Comparison of ENCODE assay signal across 13 cellular contexts in the genomic region with DNA sequence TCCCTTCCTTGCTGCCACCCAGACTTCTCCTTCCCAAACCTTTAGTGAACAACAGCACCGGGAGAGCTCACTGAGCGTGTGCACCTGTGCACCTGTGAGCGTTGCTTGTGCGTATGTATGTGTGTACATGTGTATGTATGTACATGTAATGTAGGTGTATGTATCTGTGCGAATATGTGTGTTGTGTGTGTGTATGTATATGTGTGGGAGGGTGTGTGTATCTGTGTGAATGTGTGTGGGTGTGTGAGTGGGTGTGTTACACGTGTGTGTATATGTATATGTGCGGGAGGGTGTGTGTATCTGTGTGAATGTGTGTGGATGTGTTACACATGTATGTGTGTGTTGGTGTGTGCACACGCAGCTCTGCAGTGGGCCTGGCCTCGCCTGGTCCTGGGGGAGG. TPM values are rescaled to one million over a fixed set of nuclear protein-coding genes. Genes with fewer than 3 reads are reported as not detected.
DNase-seq lines count a peak whose midpoint lies in the region; ATAC-seq, FAIRE-seq and TF ChIP-seq lines count a peak whose summit lies in the region.
"Had no signal": no experiment of that assay in that cellular context is flagged by ENCODE, and none has a peak within 500 bp of the region (broad histone marks: within the 10 kb centered on the region; RNA-seq: fewer than 3 reads in every experiment).

No MANE protein-coding gene starts in this region.

- H3K79me2 ChIP-seq in HCT116 (ENCODE audit: insufficient read depth, low read length), result no peaks in the 10 kb centered on the region

- no peak for TF ChIP-seq POLR2A in HCT116 (IDR thresholded peaks at IDR 0.05; ENCODE audit: borderline replicate concordance, extremely low read depth, insufficient read depth, insufficient read length)

- BruUV-seq in HCT116 (replicated peaks; lab: Mats Ljungman, UMichigan), result no TSS peak

- no peaks in the 10 kb centered on the region for H3K27me3 ChIP-seq in HCT116 (ENCODE audit: insufficient read depth, low read length)
- no peaks in the 10 kb centered on the region for H3K27me3 ChIP-seq in small intestine (ENCODE audit: control insufficient read depth in 2 of 2, insufficient read depth in 2 of 2, low read length in 2 of 2)
- H3K27me3 ChIP-seq: BE2C had no signal

- 45 to 87% (median 69%) methylated on average over 9 of the region's 9 CpGs for WGBS in small intestine, 3 donors

- TF ChIP-seq CTCF in HCT116 (IDR thresholded peaks at IDR 0.05 in 2 of 3, conservative IDR thresholded peaks at IDR 0.05 in 1 of 3; ENCODE audit: borderline replicate concordance in 1 of 3, insufficient read depth in 1 of 3, low read depth in 2 of 3, low read length in 2 of 3) (no peak), RWPE1 (conservative IDR thresholded peaks at IDR 0.05; ENCODE audit: low read depth) (no peak)

- H3K27ac ChIP-seq in HCT116 (ENCODE audit: low read depth, low read length) (no peak overlapping the region), RWPE1 (peak overlapping the region; percentile 79), epithelial cell of prostate (peak overlapping the region; percentile 65), skin epidermis (peak overlapping the region in 20 of 21 experiments; percentile 14 to 90 (median 79)), small intestine (ENCODE audit: low read depth in 1 of 2, low read length in 1 of 2) (no peak overlapping the region)

- H3K9me3 ChIP-seq in HCT116 (ENCODE audit: control insufficient read depth in 1 of 2, insufficient read depth in 1 of 2, low read depth in 1 of 2, low read length in 2 of 2) (no peaks in the 10 kb centered on the region), small intestine (ENCODE audit: control insufficient read depth, low read depth) (no peaks in the 10 kb centered on the region)
- H3K9me3 ChIP-seq: BE2C, SK-N-SH had no signal

- no peak overlapping the region for H3K4me3 ChIP-seq in HCT116 (replicated peaks in 1 of 2; ENCODE audit: low read depth in 1 of 2, low read length in 2 of 2)
- no peak overlapping the region for H3K4me3 ChIP-seq in skin epidermis
- no peak overlapping the region for H3K4me3 ChIP-seq in small intestine (ENCODE audit: low read depth in 1 of 2, low read length in 2 of 2)

- peak overlapping the region; percentile 47 for H3K4me2 ChIP-seq in HCT116 (ENCODE audit: low read length)
- H3K4me2 ChIP-seq: SK-N-SH had no signal

- no peaks in the 10 kb centered on the region for H3K9me2 ChIP-seq in HCT116 (ENCODE audit: insufficient read depth)
- H3K9me2 ChIP-seq: SK-N-SH had no signal

- intact Hi-C loops in HCT116 (cut with micrococcal nuclease), result no loop called here

- no peak overlapping the region for H2AFZ ChIP-seq in HCT116 (ENCODE audit: low read depth, low read length, poor library complexity, severe bottlenecking)

- no peak for DNase-seq in HCT116 (ENCODE audit: low read depth, low spot score)
- no peak for DNase-seq in RWPE1 (ENCODE audit: low spot score)
- no peak for DNase-seq in epithelial cell of prostate (ENCODE audit: low read depth, low spot score)
- DNase-seq in NK-92 treated with Interleukin-12 subunit alpha and Interleukin-12 subunit beta, amount 100 ng/mL, for 24 hours (lab: John Stamatoyannopoulos, UW), result no peak
- DNase-seq in small intestine, result no peak
- DNase-seq: BE2C, NCI-H1436 treated with DMSO at 0.1 percent for 48 hours, NCI-H2081, NCI-H524 had no signal

- no peaks in the 10 kb centered on the region for H3K36me3 ChIP-seq in HCT116 (ENCODE audit: control insufficient read depth in 1 of 2, insufficient read depth in 2 of 2, low read length in 2 of 2)
- no peaks in the 10 kb centered on the region for H3K36me3 ChIP-seq in small intestine (ENCODE audit: control insufficient read depth in 2 of 2, insufficient read depth in 2 of 2, low read length in 2 of 2)
- H3K36me3 ChIP-seq: BE2C had no signal

- TF ChIP-seq RAD21 in HCT116 (IDR thresholded peaks at IDR 0.05; ENCODE audit: low read depth), result no peak

- H4K20me1 ChIP-seq in HCT116 (ENCODE audit: insufficient read depth), result no peaks in the 10 kb centered on the region

- no peak for FAIRE-seq in small intestine (lab: Jason Lieb, UNC)
- FAIRE-seq: H54 had no signal

- RAD21 ChIA-PET in HCT116 (lab: Charles Lee; ENCODE audit: low non-redundant PET in 1 of 2, low total read pairs in 2 of 2, uncharacterized antibody in 2 of 2, unreplicated experiment in 2 of 2), result no interaction called here

- ATAC-seq in HCT116 (no peak), GM18870 (IDR thresholded peaks at IDR 0.05; ENCODE audit: unreplicated experiment) (no peak)

- H3K4me1 ChIP-seq in HCT116 (ENCODE audit: control insufficient read depth in 1 of 2, insufficient read depth in 2 of 2, low read length in 2 of 2), result peaks cover 21 to 41% of the 10 kb centered on the region in 2 experiments
- no peaks in the 10 kb centered on the region for H3K4me1 ChIP-seq in small intestine (ENCODE audit: control insufficient read depth in 2 of 2, insufficient read depth in 1 of 2, low read depth in 1 of 2, low read length in 1 of 2)
- H3K4me1 ChIP-seq: BE2C had no signal

- CTCF ChIA-PET in HCT116 (lab: Charles Lee) (no interaction called here), RWPE1 (lab: Yijun Ruan, JAX) (no interaction called here)

- POLR2A ChIA-PET in HCT116 (lab: Charles Lee) (no interaction called here), RWPE1 (lab: Yijun Ruan, JAX; ENCODE audit: low non-redundant PET) (no interaction called here)

- H3K9ac ChIP-seq in HCT116 (ENCODE audit: low read length), result no peak overlapping the region
- H3K9ac ChIP-seq: SK-N-SH had no signal

TF ChIP-seq in HCT116, 20 proteins besides CTCF, POLR2A, EP300 and RAD21:
- no peak for TF ChIP-seq SRF (IDR thresholded peaks at IDR 0.05; ENCODE audit: low read depth)
- no peak for TF ChIP-seq SP1 (IDR thresholded peaks at IDR 0.05; ENCODE audit: low read depth)
- TF ChIP-seq JUND (IDR thresholded peaks at IDR 0.05), result no peak
- no peak for TF ChIP-seq EGR1 (IDR thresholded peaks at IDR 0.05; ENCODE audit: low read depth)
- no peak for TF ChIP-seq ATF3 (IDR thresholded peaks at IDR 0.05)
- TF ChIP-seq, protein P1, sequence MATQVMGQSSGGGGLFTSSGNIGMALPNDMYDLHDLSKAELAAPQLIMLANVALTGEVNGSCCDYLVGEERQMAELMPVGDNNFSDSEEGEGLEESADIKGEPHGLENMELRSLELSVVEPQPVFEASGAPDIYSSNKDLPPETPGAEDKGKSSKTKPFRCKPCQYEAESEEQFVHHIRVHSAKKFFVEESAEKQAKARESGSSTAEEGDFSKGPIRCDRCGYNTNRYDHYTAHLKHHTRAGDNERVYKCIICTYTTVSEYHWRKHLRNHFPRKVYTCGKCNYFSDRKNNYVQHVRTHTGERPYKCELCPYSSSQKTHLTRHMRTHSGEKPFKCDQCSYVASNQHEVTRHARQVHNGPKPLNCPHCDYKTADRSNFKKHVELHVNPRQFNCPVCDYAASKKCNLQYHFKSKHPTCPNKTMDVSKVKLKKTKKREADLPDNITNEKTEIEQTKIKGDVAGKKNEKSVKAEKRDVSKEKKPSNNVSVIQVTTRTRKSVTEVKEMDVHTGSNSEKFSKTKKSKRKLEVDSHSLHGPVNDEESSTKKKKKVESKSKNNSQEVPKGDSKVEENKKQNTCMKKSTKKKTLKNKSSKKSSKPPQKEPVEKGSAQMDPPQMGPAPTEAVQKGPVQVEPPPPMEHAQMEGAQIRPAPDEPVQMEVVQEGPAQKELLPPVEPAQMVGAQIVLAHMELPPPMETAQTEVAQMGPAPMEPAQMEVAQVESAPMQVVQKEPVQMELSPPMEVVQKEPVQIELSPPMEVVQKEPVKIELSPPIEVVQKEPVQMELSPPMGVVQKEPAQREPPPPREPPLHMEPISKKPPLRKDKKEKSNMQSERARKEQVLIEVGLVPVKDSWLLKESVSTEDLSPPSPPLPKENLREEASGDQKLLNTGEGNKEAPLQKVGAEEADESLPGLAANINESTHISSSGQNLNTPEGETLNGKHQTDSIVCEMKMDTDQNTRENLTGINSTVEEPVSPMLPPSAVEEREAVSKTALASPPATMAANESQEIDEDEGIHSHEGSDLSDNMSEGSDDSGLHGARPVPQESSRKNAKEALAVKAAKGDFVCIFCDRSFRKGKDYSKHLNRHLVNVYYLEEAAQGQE (IDR thresholded peaks at IDR 0.05; ENCODE audit: low read depth), result no peak
- no peak for TF ChIP-seq POLR2AphosphoS5 (IDR thresholded peaks at IDR 0.05; ENCODE audit: low read depth, low read length)
- TF ChIP-seq ZFX (IDR thresholded peaks at IDR 0.05), result no peak
- TF ChIP-seq EZH2phosphoT487 (IDR thresholded peaks at IDR 0.05; ENCODE audit: borderline replicate concordance), result no peak
- no peak for TF ChIP-seq CEBPB (IDR thresholded peaks at IDR 0.05; ENCODE audit: low read depth)
- no peak for TF ChIP-seq ELF1 (IDR thresholded peaks at IDR 0.05; ENCODE audit: borderline replicate concordance, low read depth)

RNA-seq across cellular contexts. Expression of gene DNAJB6, which starts 44.5 kb away (rescaled TPM):
- total RNA-seq in HCT116 (2021; ENCODE audit: unreplicated experiment), result 82.5 TPM
- polyA plus RNA-seq in HCT116 (2012), result 49.6 and 52.8 TPM in 2 replicates
- 10 to 100 TPM; 61.7 to 72.0 (median 61.9) TPM for polyA plus RNA-seq in small intestine

Comparison
In these comparisons a context has a peak if more than half of its experiments do, and no peak if none do; other contexts are left out.
1. H3K27ac ChIP-seq: peak in RWPE1 (single experiment), epithelial cell of prostate (single experiment) and skin epidermis (20 of 21); none in HCT116 (single experiment) and small intestine (0 of 2).